ENCODE assay signal across 1 cellular context in genomic region chr6:15247750-15248450, GRCh38.
TF ChIP-seq lines count a peak whose summit lies in the region.

No MANE protein-coding gene starts in this region.

TF ChIP-seq in K562, 482 proteins besides CTCF, POLR2A, EP300 and RAD21 (continued from another document):
- TF ChIP-seq ZBTB33 (CRISPR knock-in tag; IDR thresholded peaks at IDR 0.05) (peak; percentile 53; the same call in 1 of the 2 replicates), ZNF41 (CRISPR knock-in tag; conservative IDR thresholded peaks at IDR 0.05) (no peak), ADNP (tag; IDR thresholded peaks at IDR 0.05) (no peak), ZNF146 (CRISPR knock-in tag; IDR thresholded peaks at IDR 0.05; ENCODE audit: unreplicated experiment) (no peak), CHD1 (IDR thresholded peaks at IDR 0.05; ENCODE audit: low read length) (peak; percentile 74), LARP7 (IDR thresholded peaks at IDR 0.05) (no peak), TAF7 (tag; IDR thresholded peaks at IDR 0.05) (peak; percentile 68; the same call in 1 of the 2 replicates)
